In the genomic region with DNA sequence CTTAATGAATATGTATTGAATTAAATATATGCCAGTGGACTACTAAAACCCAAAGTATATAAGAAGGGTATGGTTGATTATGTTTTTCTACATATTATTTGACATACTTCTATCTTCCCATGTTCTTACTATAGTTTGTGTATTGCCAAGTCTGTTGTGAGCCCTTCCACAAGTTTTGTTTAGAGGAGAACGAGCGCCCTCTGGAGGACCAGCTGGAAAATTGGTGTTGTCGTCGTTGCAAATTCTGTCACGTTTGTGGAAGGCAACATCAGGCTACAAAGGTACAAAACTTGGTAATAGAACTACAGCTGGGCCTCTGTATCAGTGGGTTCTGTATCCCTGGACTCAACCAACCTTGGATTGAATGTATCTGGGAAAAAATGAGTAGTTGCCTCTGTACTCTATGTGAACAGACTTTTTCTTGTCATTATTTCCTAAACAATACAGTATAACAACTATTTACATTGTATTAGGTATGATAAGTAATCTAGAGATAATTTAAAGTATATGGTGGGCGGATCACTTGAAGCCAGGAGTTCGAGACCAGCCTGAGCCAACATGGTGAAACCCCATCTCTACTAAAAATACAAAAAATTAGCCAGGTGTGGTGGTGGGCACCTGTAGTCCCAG, we compare ENCODE assay signal across 1 cellular context.
TF ChIP-seq lines count a peak whose summit lies in the region.

No MANE protein-coding gene starts in this region.

TF ChIP-seq in WTC11, 78 proteins besides CTCF, POLR2A, EP300 and RAD21 (continued from another document):
- TF ChIP-seq HMGXB4 (CRISPR knock-in tag; IDR thresholded peaks at IDR 0.05) (no peak), ZNF423 (CRISPR knock-in tag; IDR thresholded peaks at IDR 0.05) (no peak), GRHL2 (CRISPR knock-in tag; IDR thresholded peaks at IDR 0.05; ENCODE audit: insufficient replicate concordance, severe bottlenecking) (no peak), FOXJ3 (CRISPR knock-in tag; IDR thresholded peaks at IDR 0.05; ENCODE audit: borderline replicate concordance) (no peak), ZNF232 (CRISPR knock-in tag; IDR thresholded peaks at IDR 0.05) (no peak), ZNF396 (CRISPR knock-in tag; IDR thresholded peaks at IDR 0.05; ENCODE audit: borderline replicate concordance) (no peak)
- TF ChIP-seq, protein P1, sequence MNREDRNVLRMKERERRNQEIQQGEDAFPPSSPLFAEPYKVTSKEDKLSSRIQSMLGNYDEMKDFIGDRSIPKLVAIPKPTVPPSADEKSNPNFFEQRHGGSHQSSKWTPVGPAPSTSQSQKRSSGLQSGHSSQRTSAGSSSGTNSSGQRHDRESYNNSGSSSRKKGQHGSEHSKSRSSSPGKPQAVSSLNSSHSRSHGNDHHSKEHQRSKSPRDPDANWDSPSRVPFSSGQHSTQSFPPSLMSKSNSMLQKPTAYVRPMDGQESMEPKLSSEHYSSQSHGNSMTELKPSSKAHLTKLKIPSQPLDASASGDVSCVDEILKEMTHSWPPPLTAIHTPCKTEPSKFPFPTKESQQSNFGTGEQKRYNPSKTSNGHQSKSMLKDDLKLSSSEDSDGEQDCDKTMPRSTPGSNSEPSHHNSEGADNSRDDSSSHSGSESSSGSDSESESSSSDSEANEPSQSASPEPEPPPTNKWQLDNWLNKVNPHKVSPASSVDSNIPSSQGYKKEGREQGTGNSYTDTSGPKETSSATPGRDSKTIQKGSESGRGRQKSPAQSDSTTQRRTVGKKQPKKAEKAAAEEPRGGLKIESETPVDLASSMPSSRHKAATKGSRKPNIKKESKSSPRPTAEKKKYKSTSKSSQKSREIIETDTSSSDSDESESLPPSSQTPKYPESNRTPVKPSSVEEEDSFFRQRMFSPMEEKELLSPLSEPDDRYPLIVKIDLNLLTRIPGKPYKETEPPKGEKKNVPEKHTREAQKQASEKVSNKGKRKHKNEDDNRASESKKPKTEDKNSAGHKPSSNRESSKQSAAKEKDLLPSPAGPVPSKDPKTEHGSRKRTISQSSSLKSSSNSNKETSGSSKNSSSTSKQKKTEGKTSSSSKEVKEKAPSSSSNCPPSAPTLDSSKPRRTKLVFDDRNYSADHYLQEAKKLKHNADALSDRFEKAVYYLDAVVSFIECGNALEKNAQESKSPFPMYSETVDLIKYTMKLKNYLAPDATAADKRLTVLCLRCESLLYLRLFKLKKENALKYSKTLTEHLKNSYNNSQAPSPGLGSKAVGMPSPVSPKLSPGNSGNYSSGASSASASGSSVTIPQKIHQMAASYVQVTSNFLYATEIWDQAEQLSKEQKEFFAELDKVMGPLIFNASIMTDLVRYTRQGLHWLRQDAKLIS (CRISPR knock-in tag; IDR thresholded peaks at IDR 0.05; ENCODE audit: borderline replicate concordance) = no peak
